ENCODE assay signal across 19 cellular contexts in the genomic region with DNA sequence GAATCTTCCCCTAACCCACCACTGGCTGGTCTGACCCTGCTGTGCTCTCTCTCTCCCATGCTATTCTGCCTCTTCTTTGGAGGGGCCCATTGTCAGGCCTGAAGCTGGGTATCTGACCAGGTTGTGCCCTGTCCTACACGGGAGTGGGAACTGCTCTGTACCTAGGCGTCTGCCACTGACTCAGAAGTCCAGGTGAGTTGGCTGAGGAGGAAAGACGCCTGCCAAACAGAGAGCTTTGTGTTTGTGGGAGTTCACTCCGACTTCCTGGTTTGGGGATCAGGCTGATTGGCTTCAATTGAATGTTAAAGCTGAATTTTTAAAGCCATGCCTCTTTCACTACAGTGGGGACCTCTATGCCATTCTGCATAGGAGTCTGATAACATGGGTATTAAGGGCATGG.
A peak's percentile ranks its signal among the peaks of the same experiment; 100 is the strongest.
DNase-seq lines count a peak whose midpoint lies in the region; ATAC-seq and TF ChIP-seq lines count a peak whose summit lies in the region.
"Had no signal": no experiment of that assay in that cellular context is flagged by ENCODE, and none has a peak within 500 bp of the region (broad histone marks: within the 10 kb centered on the region; RNA-seq: fewer than 3 reads in every experiment).

No MANE protein-coding gene starts in this region.

- H3K27me3 Mint-ChIP-seq in Calu3 (ENCODE audit: unreplicated experiment) (no peaks in the 10 kb centered on the region), neural progenitor cell (ENCODE audit: insufficient read depth, low read depth) (peaks cover 3% of the 10 kb centered on the region)

- WGBS in testis, 2 donors: 90% methylated on average over 4 of the region's 4 CpGs

- H3K36me3 ChIP-seq in PC-3 (ENCODE audit: low read depth, low read length) (no peaks in the 10 kb centered on the region), neural progenitor cell (no peaks in the 10 kb centered on the region), WERI-Rb-1 (no peaks in the 10 kb centered on the region), testis (ENCODE audit: low read depth, missing control alignments) (no peaks in the 10 kb centered on the region)
- H3K36me3 ChIP-seq: SJCRH30 had no signal

- CTCF ChIA-PET in Calu3 (lab: Charles Lee) (interaction anchor here (0.5 kb wide), 1 partner anchor 19 kb away, joined by 3 read pairs; no protein-coding TSS in a partner anchor), PC-3 (lab: Charles Lee) (no interaction called here)

- TF ChIP-seq CTCF in Calu3 (IDR thresholded peaks at IDR 0.05; ENCODE audit: unreplicated experiment) (no peak), PC-3 (conservative IDR thresholded peaks at IDR 0.05; ENCODE audit: low read depth, low read length) (no peak), epithelial cell of esophagus (IDR thresholded peaks at IDR 0.05; ENCODE audit: insufficient read depth, low read depth, low read length, missing control alignments) (no peak), neural progenitor cell (IDR thresholded peaks at IDR 0.05) (no peak), WERI-Rb-1 (IDR thresholded peaks at IDR 0.05; ENCODE audit: low read depth, low read length) (no peak), testis (IDR thresholded peaks at IDR 0.05) (no peak)

- intact Hi-C loops in Calu3 (cut with micrococcal nuclease; ENCODE audit: unreplicated experiment): loop anchor here (2.0 kb wide), 1 partner anchor 39 kb away; no protein-coding TSS in a partner anchor
- intact Hi-C loops in PC-3 (cut with micrococcal nuclease): no loop called here
- intact Hi-C loops in testis (cut with DNase I; ENCODE audit: low total_unique reads): no loop called here

- H3K4me1 ChIP-seq in PC-3 (ENCODE audit: insufficient read depth, low read length): peaks cover 22% of the 10 kb centered on the region
- H3K4me1 ChIP-seq in neural progenitor cell: no peaks in the 10 kb centered on the region
- no peaks in the 10 kb centered on the region for H3K4me1 ChIP-seq in testis

- H3K27ac Mint-ChIP-seq in Calu3 (ENCODE audit: unreplicated experiment): peak overlapping the region; percentile 82
- no peak overlapping the region for H3K27ac Mint-ChIP-seq in neural progenitor cell
- H3K27ac Mint-ChIP-seq: CD8-positive, alpha-beta T cell; HFFc6; IgD-negative memory B cell had no signal

- H3K9ac ChIP-seq in PC-3 (ENCODE audit: low read length) (no peak overlapping the region), neural progenitor cell (no peak overlapping the region)

- H3K4me3 ChIP-seq in PC-3 (ENCODE audit: low read length) (no peak overlapping the region), epithelial cell of esophagus (ENCODE audit: low read length) (no peak overlapping the region), neural progenitor cell (no peak overlapping the region), WERI-Rb-1 (ENCODE audit: low read depth, low read length) (no peak overlapping the region), testis (no peak overlapping the region)
- H3K4me3 ChIP-seq: SJCRH30 had no signal

- DNase-seq in Calu3: peak; percentile 44
- DNase-seq in PC-3: peak; percentile 14
- DNase-seq in epithelial cell of esophagus (ENCODE audit: low read depth): peak; percentile 68
- DNase-seq in neural progenitor cell (ENCODE audit: low spot score): no peak
- DNase-seq in WERI-Rb-1: no peak
- DNase-seq in testis: no peak
- DNase-seq: CD8-positive, alpha-beta T cell; DMS79; HFFc6; Kasumi-1; NCI-H1105 treated with DMSO at 0.1 percent for 48 hours; NCI-H187; NCI-H2171; NCI-H748 treated with DMSO at 0.1 percent for 48 hours had no signal

- no peak overlapping the region for H2AFZ ChIP-seq in PC-3 (ENCODE audit: low read length)
- H2AFZ ChIP-seq in neural progenitor cell (replicated peaks): peak overlapping the region; percentile 17

- H3K27ac ChIP-seq in PC-3 (ENCODE audit: low read length) (no peak overlapping the region), neural progenitor cell (no peak overlapping the region), WERI-Rb-1 (no peak overlapping the region), testis (no peak overlapping the region)
- H3K27ac ChIP-seq: RWPE1, SJCRH30 had no signal

- H3K4me2 ChIP-seq in PC-3 (ENCODE audit: low read length) (no peak overlapping the region), neural progenitor cell (no peak overlapping the region)

- H3K79me2 ChIP-seq in PC-3 (ENCODE audit: low read length) (no peaks in the 10 kb centered on the region), neural progenitor cell (ENCODE audit: low read depth) (no peaks in the 10 kb centered on the region)

- no peaks in the 10 kb centered on the region for H3K9me3 Mint-ChIP-seq in Calu3 (ENCODE audit: low read depth, unreplicated experiment)
- no peaks in the 10 kb centered on the region for H3K9me3 Mint-ChIP-seq in neural progenitor cell
- H3K9me3 Mint-ChIP-seq: CD8-positive, alpha-beta T cell; IgD-negative memory B cell had no signal

- no peak for ATAC-seq in PC-3
- no peak for ATAC-seq in HG02870 (IDR thresholded peaks at IDR 0.05; ENCODE audit: unreplicated experiment)
- no peak for ATAC-seq in GM21723 (IDR thresholded peaks at IDR 0.05; ENCODE audit: unreplicated experiment)
- ATAC-seq: CD8-positive, alpha-beta T cell had no signal

- H3K4me1 Mint-ChIP-seq in Calu3 (ENCODE audit: low read depth, unreplicated experiment) (peaks cover 34% of the 10 kb centered on the region), neural progenitor cell (peaks cover 14% of the 10 kb centered on the region)

- no peaks in the 10 kb centered on the region for H3K9me2 ChIP-seq in PC-3 (replicated peaks; ENCODE audit: low read length)

- no peak for TF ChIP-seq POLR2A in testis (IDR thresholded peaks at IDR 0.05)

- H3K9me3 ChIP-seq in PC-3 (ENCODE audit: low read length): no peaks in the 10 kb centered on the region
- no peaks in the 10 kb centered on the region for H3K9me3 ChIP-seq in neural progenitor cell (ENCODE audit: low read depth)
- H3K9me3 ChIP-seq in WERI-Rb-1 (ENCODE audit: severe bottlenecking): no peaks in the 10 kb centered on the region
- H3K9me3 ChIP-seq in testis: no peaks in the 10 kb centered on the region
- H3K9me3 ChIP-seq: SJCRH30 had no signal

- no peaks in the 10 kb centered on the region for H3F3A ChIP-seq in PC-3 (ENCODE audit: low read length, unreplicated experiment)
- H3F3A ChIP-seq in neural progenitor cell (ENCODE audit: low read depth): no peaks in the 10 kb centered on the region

- BruUV-seq in Calu3 (replicated peaks; lab: Mats Ljungman, UMichigan) (no TSS peak), PC-3 (replicated peaks; lab: Mats Ljungman, UMichigan) (no TSS peak)

- no peaks in the 10 kb centered on the region for H4K20me1 ChIP-seq in PC-3 (ENCODE audit: low read length)
- no peaks in the 10 kb centered on the region for H4K20me1 ChIP-seq in neural progenitor cell (ENCODE audit: low read depth)

- H3K4me3 Mint-ChIP-seq in Calu3 (ENCODE audit: low read depth, unreplicated experiment) (no peak overlapping the region), neural progenitor cell (no peak overlapping the region)
- H3K4me3 Mint-ChIP-seq: CD8-positive, alpha-beta T cell; HFFc6; IgD-negative memory B cell had no signal

- no peaks in the 10 kb centered on the region for H3K36me3 Mint-ChIP-seq in Calu3 (ENCODE audit: insufficient read depth, unreplicated experiment)
- H3K36me3 Mint-ChIP-seq in neural progenitor cell: no peaks in the 10 kb centered on the region
- H3K36me3 Mint-ChIP-seq: CD8-positive, alpha-beta T cell; IgD-negative memory B cell had no signal

- POLR2A ChIA-PET in PC-3 (lab: Charles Lee; ENCODE audit: unreplicated experiment): no interaction called here

- H3K27me3 ChIP-seq in PC-3 (ENCODE audit: low read length) (no peaks in the 10 kb centered on the region), neural progenitor cell (no peaks in the 10 kb centered on the region), WERI-Rb-1 (ENCODE audit: insufficient read depth, low read depth, severe bottlenecking) (no peaks in the 10 kb centered on the region), testis (no peaks in the 10 kb centered on the region)
- H3K27me3 ChIP-seq: SJCRH30 had no signal

Comparison
In these comparisons a context has a peak if more than half of its experiments do, and no peak if none do; other contexts are left out.
1. DNase-seq: peak in Calu3 (single experiment), PC-3 (single experiment) and epithelial cell of esophagus (single experiment); none in neural progenitor cell (single experiment), WERI-Rb-1 (single experiment) and testis (single experiment).